In the genomic region with DNA sequence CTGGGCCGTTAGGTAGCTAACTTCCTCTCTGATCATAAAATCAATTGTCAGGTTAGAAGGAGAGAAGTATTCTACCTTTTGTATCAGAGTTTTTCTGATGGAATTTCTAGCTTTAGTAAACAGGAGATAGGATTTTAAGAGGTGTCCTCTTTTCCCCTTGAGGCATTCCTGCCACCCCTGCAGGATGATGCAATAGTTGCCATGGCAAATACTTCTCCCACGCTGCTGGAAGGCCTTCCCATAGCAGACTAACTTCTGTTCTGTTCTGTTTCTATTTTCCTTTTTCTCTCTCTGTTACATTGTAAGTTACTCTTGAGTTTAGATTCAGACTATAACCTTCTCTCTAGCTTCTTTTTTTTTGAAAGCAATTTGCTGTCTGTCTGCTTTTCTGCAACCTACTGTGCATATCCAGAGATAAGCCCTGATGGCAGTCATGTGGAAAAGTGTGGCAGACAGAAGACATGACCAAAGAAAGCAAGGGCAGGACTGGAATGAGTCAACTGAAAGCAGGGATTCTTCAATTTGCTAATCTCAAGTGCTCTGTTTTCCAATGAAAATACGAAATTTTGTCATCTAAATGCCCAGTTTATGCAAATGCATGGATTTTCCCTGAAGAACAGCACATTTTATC, we compare ENCODE assay signal across 2 cellular contexts.
TF ChIP-seq lines count a peak whose summit lies in the region.

No MANE protein-coding gene starts in this region.

TF ChIP-seq in Ishikawa, 13 proteins besides CTCF, POLR2A, EP300 and RAD21:
- TF ChIP-seq CREB1 (IDR thresholded peaks at IDR 0.05; ENCODE audit: low read depth), result no peak
- TF ChIP-seq CEBPB (IDR thresholded peaks at IDR 0.05), result 0 out of 2 replicates have a peak, but pooled peaks have one; percentile 23

TF ChIP-seq in H1, 55 proteins besides CTCF, POLR2A, EP300 and RAD21:
- peak; percentile 96 for TF ChIP-seq CEBPB (IDR thresholded peaks at IDR 0.05; ENCODE audit: low read depth, low read length)
- TF ChIP-seq JUND (IDR thresholded peaks at IDR 0.05; ENCODE audit: low read length), result peak; percentile 79
- TF ChIP-seq, protein P1, sequence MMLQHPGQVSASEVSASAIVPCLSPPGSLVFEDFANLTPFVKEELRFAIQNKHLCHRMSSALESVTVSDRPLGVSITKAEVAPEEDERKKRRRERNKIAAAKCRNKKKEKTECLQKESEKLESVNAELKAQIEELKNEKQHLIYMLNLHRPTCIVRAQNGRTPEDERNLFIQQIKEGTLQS (IDR thresholded peaks at IDR 0.05; ENCODE audit: insufficient read depth, low read depth, low read length), result peak; percentile 74
- TF ChIP-seq TBP (IDR thresholded peaks at IDR 0.05; ENCODE audit: low read depth, low read length), result no peak
